In the genomic region with DNA sequence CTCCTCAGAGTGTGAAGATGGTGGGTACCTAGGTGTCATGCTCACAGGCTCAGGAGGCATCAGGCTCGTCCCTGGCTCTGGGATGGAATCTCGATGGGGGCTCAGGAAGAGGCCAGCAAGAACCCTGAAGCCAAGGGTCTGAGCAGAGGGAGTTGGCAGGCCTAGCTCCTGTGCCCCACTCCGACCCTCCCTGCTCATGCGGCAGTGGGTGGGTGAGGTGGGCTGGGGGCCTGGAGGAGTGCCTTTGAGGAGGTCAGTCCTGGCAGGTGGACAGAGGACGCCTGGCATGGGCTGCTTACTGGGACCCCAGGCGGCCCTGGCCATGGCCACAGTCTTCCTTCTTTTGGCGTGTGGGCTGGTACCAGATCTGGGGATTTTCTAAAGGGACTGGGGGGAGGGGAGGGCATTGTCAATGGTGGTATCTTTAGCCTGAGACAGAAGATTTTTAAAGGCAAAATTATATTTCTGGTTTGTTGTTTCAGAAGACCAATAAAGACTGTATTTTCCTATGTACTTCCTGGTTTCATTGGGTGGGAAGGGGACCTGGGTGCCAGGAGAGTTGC, we compare ENCODE assay signal across 22 cellular contexts. TPM values are rescaled to one million over a fixed set of nuclear protein-coding genes. Genes with fewer than 3 reads are reported as not detected.
DNase-seq lines count a peak whose midpoint lies in the region; ATAC-seq, FAIRE-seq and TF ChIP-seq lines count a peak whose summit lies in the region.
"Had no signal": no experiment of that assay in that cellular context is flagged by ENCODE, and none has a peak within 500 bp of the region (broad histone marks: within the 10 kb centered on the region; RNA-seq: fewer than 3 reads in every experiment).

No MANE protein-coding gene starts in this region.

- no TSS peak for BruUV-seq in HepG2 (replicated peaks; lab: Mats Ljungman, UMichigan)
- BruUV-seq in MCF 10A (replicated peaks; lab: Mats Ljungman, UMichigan), result no TSS peak

- H3K27ac Mint-ChIP-seq in MCF 10A (ENCODE audit: low read depth, unreplicated experiment), result no peak overlapping the region
- H3K27ac Mint-ChIP-seq: HFFc6 had no signal

- H3K9me3 Mint-ChIP-seq in MCF 10A (ENCODE audit: unreplicated experiment), result no peaks in the 10 kb centered on the region
- H3K9me3 Mint-ChIP-seq: HFFc6 had no signal

- H3K36me3 ChIP-seq in BLaER1 treated with 17β-estradiol and CSF1 and Interleukin-3, amounts not matched to agents 10 nM and 100 nM, result peaks cover 0 to 13% (median 0%) of the 10 kb centered on the region in 11 experiments; a peak in 3 of 22 replicates
- no peaks in the 10 kb centered on the region for H3K36me3 ChIP-seq in RWPE2 (ENCODE audit: low read depth)
- no peaks in the 10 kb centered on the region for H3K36me3 ChIP-seq in HepG2 (replicated peaks in 1 of 2; ENCODE audit: control insufficient read depth in 1 of 2, insufficient read depth in 2 of 2, low read length in 2 of 2)
- no peaks in the 10 kb centered on the region for H3K36me3 ChIP-seq in sigmoid colon

- no peaks in the 10 kb centered on the region for H3K36me3 Mint-ChIP-seq in MCF 10A (ENCODE audit: insufficient read depth, unreplicated experiment)

- intact Hi-C loops in HepG2 (cut with micrococcal nuclease; ENCODE audit: unreplicated experiment) (no loop called here), sigmoid colon (cut with DNase I) (no loop called here), MCF 10A (cut with micrococcal nuclease) (no loop called here)

- FAIRE-seq in HepG2 (lab: Jason Lieb, UNC), result no peak
- FAIRE-seq: GM12878, H1, K562 had no signal

- in situ Hi-C loops in HepG2 (cut with HindIII; ENCODE audit: extremely low pct_ligation_motif_present, low pct_unique_long_range_greater_than_20kb), result no loop called here

- ATAC-seq in RWPE2 (ENCODE audit: low read depth) (no peak), HepG2 (no peak), HG03139 (IDR thresholded peaks at IDR 0.05; ENCODE audit: unreplicated experiment) (no peak)
- ATAC-seq: GM12878, K562 had no signal

- no CpG with 5 or more reads among the region's 7 CpGs for WGBS in HepG2 (ENCODE audit: low lambda C conversion rate)
- WGBS in sigmoid colon, 2 donors, result 65 to 80% methylated on average over 7 of the region's 7 CpGs

- TF ChIP-seq POLR2A in HepG2 (IDR thresholded peaks at IDR 0.05; ENCODE audit: insufficient read depth in 1 of 2, low read depth in 2 of 2, low read length in 2 of 2) (no peak), sigmoid colon (IDR thresholded peaks at IDR 0.05) (no peak)

- TF ChIP-seq EP300 in HepG2 (IDR thresholded peaks at IDR 0.05; ENCODE audit: low read depth in 2 of 2, low read length in 2 of 2), result no peak
- TF ChIP-seq EP300 in HepG2 (CRISPR knock-in tag; IDR thresholded peaks at IDR 0.05; ENCODE audit: borderline replicate concordance), result no peak
- TF ChIP-seq EP300 in sigmoid colon (IDR thresholded peaks at IDR 0.05), result no peak

- POLR2A ChIA-PET in HepG2 (lab: Yijun Ruan, JAX), result interaction anchor here (1.0 to 2.5 kb wide), 2 partner anchors 11 to 24 kb away, joined by 3 to 31 read pairs; no protein-coding TSS in a partner anchor
- POLR2A ChIA-PET in MCF 10A (lab: Yijun Ruan, JAX), result no interaction called here

- peak overlapping the region; percentile 90 to 99 (median 99) for H3K4me2 ChIP-seq in BLaER1 treated with 17β-estradiol and CSF1 and Interleukin-3, amounts not matched to agents 10 nM and 100 nM
- peak overlapping the region; percentile 46; the same call in 1 of the 2 replicates for H3K4me2 ChIP-seq in HepG2 (ENCODE audit: low read depth, low read length)

- TF ChIP-seq RAD21 in HepG2 (CRISPR knock-in tag; IDR thresholded peaks at IDR 0.05), result no peak

- CTCF ChIA-PET in HepG2 (lab: Yijun Ruan, JAX; ENCODE audit: low intra/inter-chr PET ratio, low total read pairs), result no interaction called here
- CTCF ChIA-PET in MCF 10A (lab: Yijun Ruan, JAX), result interaction anchor here (0.6 kb wide), 1 partner anchor 777 kb away, joined by 3 read pairs; no protein-coding TSS in a partner anchor

- H2AFZ ChIP-seq in HepG2 (ENCODE audit: low read length), result no peak overlapping the region

- H3K79me2 ChIP-seq in HepG2 (ENCODE audit: insufficient read depth, low read length), result no peaks in the 10 kb centered on the region

- peaks cover 66% of the 10 kb centered on the region for H3K27me3 Mint-ChIP-seq in MCF 10A (ENCODE audit: insufficient read depth, unreplicated experiment)

- TF ChIP-seq CTCF in RWPE2 (IDR thresholded peaks at IDR 0.05; ENCODE audit: poor library complexity, severe bottlenecking), result no peak
- TF ChIP-seq CTCF in HepG2 (CRISPR knock-in tag; IDR thresholded peaks at IDR 0.05), result no peak
- TF ChIP-seq CTCF in sigmoid colon (IDR thresholded peaks at IDR 0.05), result no peak
- no peak for TF ChIP-seq CTCF in MCF 10A (IDR thresholded peaks at IDR 0.05; ENCODE audit: unreplicated experiment)

- H3K27me3 ChIP-seq in BLaER1 treated with 17β-estradiol and CSF1 and Interleukin-3, amounts not matched to agents 10 nM and 100 nM, result peaks cover 0 to 15% (median 0%) of the 10 kb centered on the region in 11 experiments; a peak in 1 of 22 replicates
- H3K27me3 ChIP-seq in RWPE2 (ENCODE audit: insufficient read depth, poor library complexity, severe bottlenecking), result peaks cover 26% of the 10 kb centered on the region
- peaks cover 4 to 38% of the 10 kb centered on the region in 2 experiments; a peak in 4 of 5 replicates for H3K27me3 ChIP-seq in HepG2 (ENCODE audit: control insufficient read depth in 1 of 2, insufficient read depth in 2 of 2, low read length in 2 of 2)
- H3K27me3 ChIP-seq in sigmoid colon, result peaks cover 0 to 9% (median 2%) of the 10 kb centered on the region in 3 donors

- peak overlapping the region in 10 of 11 experiments; percentile 35 to 92 (median 86); a peak in 19 of 22 replicates for H3K9ac ChIP-seq in BLaER1 treated with 17β-estradiol and CSF1 and Interleukin-3, amounts not matched to agents 10 nM and 100 nM
- no peak overlapping the region for H3K9ac ChIP-seq in HepG2 (ENCODE audit: insufficient read depth, low read depth, low read length)

- no peaks in the 10 kb centered on the region for H3K4me1 Mint-ChIP-seq in MCF 10A (ENCODE audit: insufficient read depth, unreplicated experiment)

- DNase-seq in RWPE2 (ENCODE audit: low spot score), result peak; percentile 61
- no peak for DNase-seq in HepG2 (ENCODE audit: low spot score)
- peak; percentile 55 for DNase-seq in sigmoid colon
- DNase-seq in NCI-H82 (lab: John Stamatoyannopoulos, UW), result no peak
- no peak for DNase-seq in MCF 10A (ENCODE audit: unreplicated experiment)
- no peak for DNase-seq in putamen (ENCODE audit: low spot score)
- DNase-seq: GDM1, HFFc6, MV-4-11, NCI-H1417 treated with DMSO at 0.1 percent for 48 hours, NCI-H1930, OCI-M1, RPMI8226 had no signal

- H3K4me1 ChIP-seq in BLaER1 treated with 17β-estradiol and CSF1 and Interleukin-3, amounts not matched to agents 10 nM and 100 nM, result peaks cover 75 to 98% (median 95%) of the 10 kb centered on the region in 10 experiments
- H3K4me1 ChIP-seq in RWPE2 (ENCODE audit: insufficient read depth, poor library complexity, severe bottlenecking) (no peaks in the 10 kb centered on the region), HepG2 (ENCODE audit: insufficient read depth, low read length) (peaks cover 58% of the 10 kb centered on the region), sigmoid colon (no peaks in the 10 kb centered on the region)

- no peaks in the 10 kb centered on the region for H4K20me1 ChIP-seq in BLaER1 treated with 17β-estradiol and CSF1 and Interleukin-3, amounts not matched to agents 10 nM and 100 nM
- no peaks in the 10 kb centered on the region for H4K20me1 ChIP-seq in HepG2 (ENCODE audit: insufficient read depth, low read length)

- H3K4me3 Mint-ChIP-seq in MCF 10A (ENCODE audit: unreplicated experiment), result no peak overlapping the region
- H3K4me3 Mint-ChIP-seq: HFFc6 had no signal

- no peaks in the 10 kb centered on the region for H3K9me3 ChIP-seq in BLaER1 treated with 17β-estradiol and CSF1 and Interleukin-3, amounts not matched to agents 10 nM and 100 nM (replicated peaks in 1 of 11)
- H3K9me3 ChIP-seq in RWPE2 (ENCODE audit: severe bottlenecking) (no peaks in the 10 kb centered on the region), HepG2 (ENCODE audit: low read length) (no peaks in the 10 kb centered on the region), sigmoid colon (no peaks in the 10 kb centered on the region)

- H3K4me3 ChIP-seq in BLaER1 treated with 17β-estradiol and CSF1 and Interleukin-3, amounts not matched to agents 10 nM and 100 nM, result peak overlapping the region in 5 of 10 experiments; percentile 27 to 67 (median 58); a peak in 9 of 20 replicates
- H3K4me3 ChIP-seq in RWPE2 (ENCODE audit: severe bottlenecking), result no peak overlapping the region
- H3K4me3 ChIP-seq in HepG2 (replicated peaks in 1 of 3; ENCODE audit: insufficient read depth in 1 of 3, low read depth in 2 of 3, low read length in 3 of 3), result no peak overlapping the region
- no peak overlapping the region for H3K4me3 ChIP-seq in sigmoid colon
- H3K4me3 ChIP-seq: GM12878, K562 had no signal

- peak overlapping the region; percentile 24 to 99 (median 96); a peak in 21 of 22 replicates for H3K27ac ChIP-seq in BLaER1 treated with 17β-estradiol and CSF1 and Interleukin-3, amounts not matched to agents 10 nM and 100 nM
- H3K27ac ChIP-seq in RWPE2 (ENCODE audit: poor library complexity, severe bottlenecking), result no peak overlapping the region
- no peak overlapping the region for H3K27ac ChIP-seq in HepG2 (ENCODE audit: extremely low read length, insufficient read depth, low read length)
- H3K27ac ChIP-seq in sigmoid colon, result no peak overlapping the region
- H3K27ac ChIP-seq: HL-60 had no signal

RNA-seq across cellular contexts. Expression of gene LRTM2, which starts 16.0 kb away (rescaled TPM):
- total RNA-seq in HepG2 (2016; rRNA removed; fragmentation: Illumina TruSeq; extraction: Trizol), result not detected in 2 replicates
- not detected in 2 replicates for total RNA-seq in HepG2 (2016; cell fraction: cytosol; rRNA removed; fragmentation: Illumina TruSeq; extraction: Trizol; ENCODE audit: low read depth)
- total RNA-seq in HepG2 (2016; cell fraction: insoluble cytoplasmic fraction; rRNA removed; fragmentation: Illumina TruSeq; extraction: Trizol), result not detected in 2 replicates
- not detected in 2 replicates for total RNA-seq in HepG2 (2016; cell fraction: membrane; rRNA removed; fragmentation: Illumina TruSeq; extraction: Trizol)
- total RNA-seq in HepG2 (2016; cell fraction: nucleus; rRNA removed; fragmentation: Illumina TruSeq; extraction: Trizol), result not detected in 2 replicates
- 0.09 and 0.17 TPM in 2 replicates for polyA plus RNA-seq in HepG2 (2011; rRNA removed)
- 0.09 TPM in 2 replicates for polyA plus RNA-seq in HepG2 (2011; cell fraction: cytosol; rRNA removed)
- 0.39 and 0.76 TPM in 2 replicates for polyA plus RNA-seq in HepG2 (2011; cell fraction: nucleus; rRNA removed)
- polyA plus RNA-seq in HepG2 (2012), result 0.16 and 0.17 TPM in 2 replicates
- not detected in 2 replicates for polyA plus RNA-seq in HepG2 (2016; cell fraction: cytosol; fragmentation: Illumina TruSeq; extraction: Trizol; ENCODE audit: low read depth)
- not detected in 2 replicates for polyA plus RNA-seq in HepG2 (2016; cell fraction: insoluble cytoplasmic fraction; fragmentation: Illumina TruSeq; extraction: Trizol; ENCODE audit: low read depth)
- polyA plus RNA-seq in HepG2 (2016; cell fraction: membrane; fragmentation: Illumina TruSeq; extraction: Trizol; ENCODE audit: low read depth), result not detected in 2 replicates
- polyA plus RNA-seq in HepG2 (2016; cell fraction: nucleus; fragmentation: Illumina TruSeq; extraction: Trizol; ENCODE audit: insufficient read depth, low read depth), result not detected in 2 replicates
- polyA minus RNA-seq in HepG2 (2011; rRNA and poly(A)+ RNA removed; ENCODE audit: low replicate concordance), result 0.40 TPM in 1 of 2 replicates, not detected in the other
- polyA minus RNA-seq in HepG2 (2011; cell fraction: cytosol; rRNA and poly(A)+ RNA removed), result not detected in 2 replicates
- not detected in 2 replicates for polyA minus RNA-seq in HepG2 (2011; cell fraction: nucleus; rRNA and poly(A)+ RNA removed)
- under 1 TPM in 1 of 4 donors, not detected in 3; 0.41 TPM for total RNA-seq in sigmoid colon
- polyA plus RNA-seq in sigmoid colon, result under 1 TPM in 1 of 3 donors, not detected in 2; 0.09 TPM
- total RNA-seq in MCF 10A (2022), result not detected in 2 replicates
- total RNA-seq: A172, GM12878, H1, HFFc6, K562, SK-MEL-5 had no signal
- polyA plus RNA-seq: BJ had no signal

Comparison
In these comparisons a context has a peak if more than half of its experiments do, and no peak if none do; other contexts are left out.
1. H3K27ac ChIP-seq: peak in BLaER1 treated with 17β-estradiol and CSF1 and Interleukin-3, amounts not matched to agents 10 nM and 100 nM (11 of 11); none in RWPE2 (single experiment), HepG2 (single experiment) and sigmoid colon (0 of 4).
2. DNase-seq: peak in RWPE2 (single experiment) and sigmoid colon (single experiment); none in HepG2 (single experiment), NCI-H82 (single experiment), MCF 10A (single experiment) and putamen (single experiment).